In the genomic region with DNA sequence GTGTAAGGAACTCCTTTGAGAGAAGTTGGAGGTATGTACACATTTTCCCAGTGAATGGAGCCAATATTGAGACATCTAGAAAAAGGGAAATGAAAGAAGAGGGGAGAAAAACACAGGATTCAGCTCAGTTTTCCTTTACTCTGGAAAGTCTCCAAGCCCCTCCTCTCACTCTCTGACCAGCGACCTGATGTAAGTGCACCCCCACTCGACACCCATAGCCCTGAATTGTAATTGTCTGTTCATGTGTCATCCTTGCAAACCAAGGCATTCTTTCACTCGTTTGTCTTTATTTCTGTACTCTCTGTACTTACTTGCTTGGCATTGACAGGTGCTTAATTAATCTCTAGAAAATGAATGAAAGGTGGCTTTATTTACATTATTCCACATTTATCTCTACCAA, we compare ENCODE assay signal across 26 cellular contexts. TPM values are rescaled to one million over a fixed set of nuclear protein-coding genes. Genes with fewer than 3 reads are reported as not detected.
DNase-seq lines count a peak whose midpoint lies in the region; ATAC-seq, FAIRE-seq and TF ChIP-seq lines count a peak whose summit lies in the region.
"Had no signal": no experiment of that assay in that cellular context is flagged by ENCODE, and none has a peak within 500 bp of the region (broad histone marks: within the 10 kb centered on the region; RNA-seq: fewer than 3 reads in every experiment).

No MANE protein-coding gene starts in this region.

- H3K27me3 Mint-ChIP-seq in activated CD4-positive, alpha-beta T cell treated with anti-CD3 and anti-CD28 coated beads, Interleukin-2, amount 10 ng/mL, durations not matched to agents 24 days and 14 days = no peaks in the 10 kb centered on the region
- H3K27me3 Mint-ChIP-seq in activated CD4-positive, alpha-beta T cell treated with anti-CD3 and anti-CD28 coated beads for 36 hours = no peaks in the 10 kb centered on the region

- no CpG with 5 or more reads among the region's 3 CpGs for WGBS in IMR-90 (ENCODE audit: extremely low coverage in 2 of 2, insufficient read length in 1 of 2), 2 experiments
- 68 to 82% (median 71%) methylated on average over 3 of the region's 3 CpGs for WGBS in ovary, 3 donors

- no peak for TF ChIP-seq RAD21 in IMR-90 (IDR thresholded peaks at IDR 0.05; ENCODE audit: low read length)

- peak overlapping the region; percentile 36; the same call in 1 of the 2 replicates for H2BK20ac ChIP-seq in IMR-90 (ENCODE audit: low read depth, low read length)

- no peaks in the 10 kb centered on the region for H3K4me1 Mint-ChIP-seq in activated CD4-positive, alpha-beta T cell treated with anti-CD3 and anti-CD28 coated beads, Interleukin-2, amount 10 ng/mL, durations not matched to agents 24 days and 14 days
- H3K4me1 Mint-ChIP-seq in activated CD4-positive, alpha-beta T cell treated with anti-CD3 and anti-CD28 coated beads for 36 hours = no peaks in the 10 kb centered on the region
- H3K4me1 Mint-ChIP-seq: CD14-positive monocyte; CD8-positive, alpha-beta memory T cell had no signal

- no peak overlapping the region for H3K9ac ChIP-seq in IMR-90 (ENCODE audit: low read depth, low read length)
- H3K9ac ChIP-seq: GM23248 had no signal

- in situ Hi-C loops in IMR-90 (cut with MboI; ENCODE audit: low sequenced_read_pairs) = no loop called here

- TF ChIP-seq CTCF in IMR-90 (conservative IDR thresholded peaks at IDR 0.05; ENCODE audit: low read depth, low read length) (no peak), ovary (IDR thresholded peaks at IDR 0.05) (no peak)

- H3K9me1 ChIP-seq in IMR-90 (ENCODE audit: insufficient read depth, low read length) = peaks cover 12% of the 10 kb centered on the region

- FAIRE-seq in urothelium cell line (lab: Jason Lieb, UNC) = no peak

- no peak overlapping the region for H2AFZ ChIP-seq in IMR-90 (replicated peaks; ENCODE audit: low read length, poor library complexity)
- H2AFZ ChIP-seq: GM23248 had no signal

- H4K91ac ChIP-seq in IMR-90 (ENCODE audit: insufficient read depth, low read depth, low read length) = no peak overlapping the region

- H3K18ac ChIP-seq in IMR-90 (ENCODE audit: low read depth, low read length) = no peak overlapping the region

- H3K27ac ChIP-seq in IMR-90 (ENCODE audit: insufficient read depth, low read length) (no peak overlapping the region), ovary (no peak overlapping the region)
- H3K27ac ChIP-seq: 22Rv1, GM23248, RWPE1 had no signal

- no TSS peak for BruUV-seq in IMR-90 (replicated peaks; lab: Mats Ljungman, UMichigan)

- peak overlapping the region; percentile 62; the same call in 2 of the 3 replicates for H2BK15ac ChIP-seq in IMR-90 (ENCODE audit: low read depth, low read length)

- POLR2A ChIA-PET in activated CD4-positive, alpha-beta T cell treated with anti-CD3 and anti-CD28 coated beads for 36 hours (lab: Charles Lee) = no interaction called here
- POLR2A ChIA-PET in IMR-90 (lab: Charles Lee; ENCODE audit: unreplicated experiment) = no interaction called here

- H3K9me3 Mint-ChIP-seq in activated CD4-positive, alpha-beta T cell treated with anti-CD3 and anti-CD28 coated beads, Interleukin-2, amount 10 ng/mL, durations not matched to agents 24 days and 14 days = peaks cover 8% of the 10 kb centered on the region
- H3K9me3 Mint-ChIP-seq in activated CD4-positive, alpha-beta T cell treated with anti-CD3 and anti-CD28 coated beads for 36 hours (ENCODE audit: low read depth) = peaks cover 4% of the 10 kb centered on the region
- H3K9me3 Mint-ChIP-seq: CD8-positive, alpha-beta memory T cell had no signal

- dilution Hi-C loops in IMR-90 (cut with HindIII; ENCODE audit: low sequenced_read_pairs, unreplicated experiment) = no loop called here

- no peak overlapping the region for H3K56ac ChIP-seq in IMR-90 (ENCODE audit: extremely low read depth, insufficient read depth, low read length)

- H4K20me1 ChIP-seq in IMR-90 (ENCODE audit: insufficient read depth, low read length) = no peaks in the 10 kb centered on the region

- H3K27me3 ChIP-seq in IMR-90 (ENCODE audit: control insufficient read depth, insufficient read depth, low read length) (no peaks in the 10 kb centered on the region), ovary (no peaks in the 10 kb centered on the region)
- H3K27me3 ChIP-seq: BE2C had no signal

- no peak overlapping the region for H3K4me2 ChIP-seq in IMR-90 (ENCODE audit: low read depth, low read length)

- no peaks in the 10 kb centered on the region for H3K79me1 ChIP-seq in IMR-90 (ENCODE audit: low read depth in 1 of 2, low read length in 2 of 2)

- H2BK120ac ChIP-seq in IMR-90 (ENCODE audit: low read depth, low read length) = no peak overlapping the region

- H2AK5ac ChIP-seq in IMR-90 (ENCODE audit: low read depth, low read length) = 0 out of 2 replicates have a peak overlapping the region, but pooled peaks have one; percentile 84

- H3K9me3 ChIP-seq in IMR-90 (ENCODE audit: control insufficient read depth, insufficient read depth, low read length) (peaks cover 3% of the 10 kb centered on the region), ovary (no peaks in the 10 kb centered on the region)
- H3K9me3 ChIP-seq: BE2C had no signal

- intact Hi-C loops in activated CD4-positive, alpha-beta T cell treated with anti-CD3 and anti-CD28 coated beads, Interleukin-2, amount 10 ng/mL, durations not matched to agents 24 days and 14 days (cut with micrococcal nuclease) = no loop called here
- intact Hi-C loops in activated CD4-positive, alpha-beta T cell treated with anti-CD3 and anti-CD28 coated beads for 36 hours (cut with DNase I, micrococcal nuclease) = no loop called here
- intact Hi-C loops in IMR-90 (cut with micrococcal nuclease) (loop anchor here (1.0 kb wide), 1 partner anchor 14 kb away; no protein-coding TSS in a partner anchor), ovary (cut with DNase I) (no loop called here)

- TF ChIP-seq POLR2A in IMR-90 (IDR thresholded peaks at IDR 0.05; ENCODE audit: low read depth, low read length) (no peak), ovary (IDR thresholded peaks at IDR 0.05) (no peak)

- H3K4me1 ChIP-seq in IMR-90 (ENCODE audit: control insufficient read depth, insufficient read depth, low read length) (peaks cover 22% of the 10 kb centered on the region), ovary (ENCODE audit: insufficient read depth) (peaks cover 22% of the 10 kb centered on the region)

- peak; percentile 8 for DNase-seq in activated CD4-positive, alpha-beta T cell treated with anti-CD3 and anti-CD28 coated beads, Interleukin-2, amount 10 ng/mL, durations not matched to agents 24 days and 14 days
- DNase-seq in activated CD4-positive, alpha-beta T cell treated with anti-CD3 and anti-CD28 coated beads for 36 hours = no peak
- no peak for DNase-seq in IMR-90
- DNase-seq in amniotic epithelial cell (ENCODE audit: low read depth) = peak; percentile 31
- DNase-seq in urothelium cell line (ENCODE audit: low spot score) = peak; percentile 9
- no peak for DNase-seq in ovary
- no peak for DNase-seq in T-helper 2 cell
- DNase-seq: ACHN; BE2C; CD8-positive, alpha-beta memory T cell; DMS 273 treated with DMSO at 0.1 percent for 48 hours; DMS79 treated with DMSO at 0.1 percent for 48 hours; GM23248; H7; KG1; NCI-H1048; NCI-H1417; NCI-H1694; NCI-H2029 treated with DMSO at 0.1 percent for 48 hours; NCI-H2227 treated with DMSO at 0.1 percent for 48 hours; NCI-H526 treated with DMSO at 0.1 percent for 48 hours; SHP77 treated with DMSO at 0.1 percent for 48 hours had no signal

- H3K4me3 Mint-ChIP-seq in activated CD4-positive, alpha-beta T cell treated with anti-CD3 and anti-CD28 coated beads, Interleukin-2, amount 10 ng/mL, durations not matched to agents 24 days and 14 days = no peak overlapping the region
- H3K4me3 Mint-ChIP-seq in activated CD4-positive, alpha-beta T cell treated with anti-CD3 and anti-CD28 coated beads for 36 hours = no peak overlapping the region
- H3K4me3 Mint-ChIP-seq: CD14-positive monocyte; CD8-positive, alpha-beta memory T cell had no signal

- no peak overlapping the region for H3K23ac ChIP-seq in IMR-90 (ENCODE audit: low read depth, low read length)

- no peaks in the 10 kb centered on the region for H3K36me3 Mint-ChIP-seq in activated CD4-positive, alpha-beta T cell treated with anti-CD3 and anti-CD28 coated beads, Interleukin-2, amount 10 ng/mL, durations not matched to agents 24 days and 14 days (ENCODE audit: low read depth)
- no peaks in the 10 kb centered on the region for H3K36me3 Mint-ChIP-seq in activated CD4-positive, alpha-beta T cell treated with anti-CD3 and anti-CD28 coated beads for 36 hours (ENCODE audit: low read depth)
- H3K36me3 Mint-ChIP-seq: CD14-positive monocyte had no signal

- no peak overlapping the region for H2BK5ac ChIP-seq in IMR-90 (ENCODE audit: low read depth, low read length, poor library complexity, severe bottlenecking)

- H4K5ac ChIP-seq in IMR-90 (ENCODE audit: low read depth, low read length) = no peak overlapping the region

- H3K36me3 ChIP-seq in IMR-90 (ENCODE audit: control insufficient read depth, insufficient read depth, low read length) (no peaks in the 10 kb centered on the region), ovary (no peaks in the 10 kb centered on the region)
- H3K36me3 ChIP-seq: BE2C had no signal

- no peak overlapping the region for H3K14ac ChIP-seq in IMR-90 (replicated peaks; ENCODE audit: low read depth, low read length)

- H3K4ac ChIP-seq in IMR-90 (ENCODE audit: low read depth, low read length) = no peak overlapping the region

- no peak for TF ChIP-seq EP300 in ovary (IDR thresholded peaks at IDR 0.05)

- CTCF ChIA-PET in activated CD4-positive, alpha-beta T cell treated with anti-CD3 and anti-CD28 coated beads for 36 hours (lab: Charles Lee) = no interaction called here
- CTCF ChIA-PET in IMR-90 (lab: Yijun Ruan, JAX) = interaction anchor here (0.6 to 1.1 kb wide), 2 partner anchors 17 to 47 kb away, joined by 3 read pairs; no protein-coding TSS in a partner anchor

- ATAC-seq in activated CD4-positive, alpha-beta T cell treated with anti-CD3 and anti-CD28 coated beads for 36 hours = no peak
- ATAC-seq in IMR-90 (ENCODE audit: low read depth) = no peak

- H2AK9ac ChIP-seq in IMR-90 (replicated peaks; ENCODE audit: low read depth, low read length, poor library complexity) = no peak overlapping the region

- H4K8ac ChIP-seq in IMR-90 (ENCODE audit: low read depth in 2 of 2, low read length in 2 of 2) = no peak overlapping the region

- H3K4me3 ChIP-seq in IMR-90 (ENCODE audit: insufficient read depth, low read depth, low read length) (no peak overlapping the region), ovary (no peak overlapping the region)
- H3K4me3 ChIP-seq: GM23248 had no signal

- no peak overlapping the region for H3K27ac Mint-ChIP-seq in activated CD4-positive, alpha-beta T cell treated with anti-CD3 and anti-CD28 coated beads, Interleukin-2, amount 10 ng/mL, durations not matched to agents 24 days and 14 days
- H3K27ac Mint-ChIP-seq in activated CD4-positive, alpha-beta T cell treated with anti-CD3 and anti-CD28 coated beads for 36 hours = no peak overlapping the region
- H3K27ac Mint-ChIP-seq: CD14-positive monocyte; CD8-positive, alpha-beta memory T cell had no signal

RNA-seq across cellular contexts. Expression of a gene that starts 55.7 kb away (rescaled TPM):
- total RNA-seq in activated CD4-positive, alpha-beta T cell treated with anti-CD3 and anti-CD28 coated beads, Interleukin-2, amount 10 ng/mL, durations not matched to agents 24 days and 14 days = not detected in 2 replicates
- not detected for total RNA-seq in activated CD4-positive, alpha-beta T cell treated with anti-CD3 and anti-CD28 coated beads for 36 hours
- under 0.01 TPM in 1 of 2 replicates, not detected in the other for total RNA-seq in IMR-90 (2012; rRNA removed)
- polyA plus RNA-seq in IMR-90 (2012; rRNA removed) = 0.09 and 0.10 TPM in 2 replicates
- polyA plus RNA-seq in IMR-90 (2012; cell fraction: cytosol; rRNA removed) = 0.03 TPM in 1 of 2 replicates, not detected in the other
- polyA plus RNA-seq in IMR-90 (2012; cell fraction: nucleus; rRNA removed; ENCODE audit: low replicate concordance) = 0.06 TPM in 1 of 2 replicates, not detected in the other
- not detected for total RNA-seq in ovary
- not detected for polyA plus RNA-seq in ovary
- total RNA-seq: CD8-positive, alpha-beta memory T cell; H7; NCI-H460 had no signal
- polyA plus RNA-seq: CD14-positive monocyte; CD8-positive, alpha-beta memory T cell had no signal

Comparison
In these comparisons a context has a peak if more than half of its experiments do, and no peak if none do; other contexts are left out.
1. DNase-seq: peak in activated CD4-positive, alpha-beta T cell treated with anti-CD3 and anti-CD28 coated beads, Interleukin-2, amount 10 ng/mL, durations not matched to agents 24 days and 14 days (single experiment), amniotic epithelial cell (single experiment) and urothelium cell line (single experiment); none in activated CD4-positive, alpha-beta T cell treated with anti-CD3 and anti-CD28 coated beads for 36 hours (single experiment), IMR-90 (single experiment), ovary (0 of 5) and T-helper 2 cell (0 of 5).